8 cellular contexts compared by ENCODE assay signal in the genomic region with DNA sequence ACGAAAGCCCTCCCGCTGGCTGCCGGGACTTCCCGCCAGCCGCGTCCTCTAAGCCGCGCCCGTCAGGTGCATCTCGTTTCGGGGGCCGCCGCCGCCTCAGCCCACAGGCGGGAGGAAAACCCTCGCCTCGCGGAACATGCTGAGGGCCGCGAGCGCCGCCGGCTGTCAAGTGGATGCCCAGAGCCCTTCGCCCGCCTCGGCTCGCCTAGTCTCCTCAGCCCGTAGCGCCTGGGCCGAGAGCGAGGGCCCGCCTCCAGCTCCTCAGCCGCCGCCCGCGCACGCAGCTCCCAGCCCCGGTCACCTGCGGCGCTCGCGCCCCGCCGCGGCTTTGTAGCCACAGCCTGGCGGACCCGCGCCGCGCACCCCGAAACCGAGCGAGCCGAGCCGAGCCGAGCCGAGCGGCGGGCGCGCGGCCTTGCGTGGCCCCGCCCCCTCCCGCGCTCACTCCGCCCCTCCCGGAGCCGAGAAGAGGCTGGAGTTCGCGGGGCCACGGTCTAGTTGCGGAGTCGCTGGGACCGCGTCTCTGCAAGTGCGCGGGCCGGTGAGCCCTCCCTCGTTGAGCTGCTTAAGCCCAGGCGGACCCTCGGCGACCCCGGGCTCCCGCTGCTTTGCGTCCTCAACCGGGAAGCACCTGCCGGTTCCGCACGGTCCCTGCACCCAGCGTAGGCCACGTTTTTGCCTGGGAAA. TPM values are rescaled to one million over a fixed set of nuclear protein-coding genes. Genes with fewer than 3 reads are reported as not detected.
DNase-seq lines count a peak whose midpoint lies in the region; TF ChIP-seq lines count a peak whose summit lies in the region.

A gene (minus strand): TSS at position 382 of the 687 bp plus-strand sequence. CDS start 450 bp downstream, outside the sequence.

- H3K79me2 ChIP-seq in Loucy (ENCODE audit: insufficient read depth, low read length): no peaks in the 10 kb centered on the region

- H3F3A ChIP-seq in Loucy (ENCODE audit: low read depth): no peaks in the 10 kb centered on the region

- H3K4me3 ChIP-seq in HAP-1: peak within 1 kb of the TSS; percentile 68
- peak within 1 kb of the TSS; percentile 77 for H3K4me3 ChIP-seq in Loucy (ENCODE audit: low read length, poor library complexity, severe bottlenecking)
- peak within 1 kb of the TSS; percentile 80 to 81 for H3K4me3 ChIP-seq in testis

- no peaks in the 10 kb centered on the region for H3K36me3 Mint-ChIP-seq in activated naive CD4-positive, alpha-beta T cell treated with anti-CD3 and anti-CD28 coated beads, Interleukin-2, amount 50 U/mL, for 24 hours
- H3K36me3 Mint-ChIP-seq in glutamatergic neuron (ENCODE audit: unreplicated experiment) (no peaks in the 10 kb centered on the region), osteocyte (ENCODE audit: unreplicated experiment) (no peaks in the 10 kb centered on the region)

- H3K36me3 ChIP-seq in HAP-1 (replicated peaks) (no peaks in the 10 kb centered on the region), Loucy (ENCODE audit: insufficient read depth, low read length) (no peaks in the 10 kb centered on the region), testis (ENCODE audit: low read depth, missing control alignments) (no peaks in the 10 kb centered on the region)

- in situ Hi-C loops in G401 (cut with HindIII; ENCODE audit: low sequenced_read_pairs) (no loop called here), HAP-1 (cut with MboI; ENCODE audit: low sequenced_read_pairs) (no loop called here)

- whole genome bisulfite sequencing in testis, 2 donors: 0 to 1% methylated on average over 14 to 68 of the region's 92 CpGs

- peak within 1 kb of the TSS; percentile 80 for H3K27ac Mint-ChIP-seq in activated naive CD4-positive, alpha-beta T cell treated with anti-CD3 and anti-CD28 coated beads, Interleukin-2, amount 50 U/mL, for 24 hours
- H3K27ac Mint-ChIP-seq in glutamatergic neuron (ENCODE audit: unreplicated experiment): peak within 1 kb of the TSS; percentile 12
- no peak within 1 kb of the TSS for H3K27ac Mint-ChIP-seq in osteocyte (ENCODE audit: unreplicated experiment)

- intact Hi-C loops in testis (cut with DNase I; ENCODE audit: low total_unique reads): no loop called here

- H3K9me3 ChIP-seq in HAP-1: no peaks in the 10 kb centered on the region
- H3K9me3 ChIP-seq in Loucy (ENCODE audit: insufficient read depth, low read depth, low read length): no peaks in the 10 kb centered on the region
- no peaks in the 10 kb centered on the region for H3K9me3 ChIP-seq in testis

- no peaks in the 10 kb centered on the region for H3K27me3 Mint-ChIP-seq in activated naive CD4-positive, alpha-beta T cell treated with anti-CD3 and anti-CD28 coated beads, Interleukin-2, amount 50 U/mL, for 24 hours
- H3K27me3 Mint-ChIP-seq in glutamatergic neuron (ENCODE audit: unreplicated experiment) (peaks cover 8% of the 10 kb centered on the region), osteocyte (ENCODE audit: unreplicated experiment) (peaks cover 48% of the 10 kb centered on the region)

- peaks cover 3% of the 10 kb centered on the region; the same call in 1 of the 2 replicates for H3K4me1 ChIP-seq in HAP-1
- peaks cover 5% of the 10 kb centered on the region for H3K4me1 ChIP-seq in Loucy (ENCODE audit: insufficient read depth, low read length, poor library complexity, severe bottlenecking)
- peaks cover 12% of the 10 kb centered on the region for H3K4me1 ChIP-seq in testis

- H3K27ac ChIP-seq in testis: peak within 1 kb of the TSS; percentile 90

- no peaks in the 10 kb centered on the region for H4K20me1 ChIP-seq in Loucy (ENCODE audit: insufficient read depth, low read length, poor library complexity, severe bottlenecking)

- TF ChIP-seq CTCF in Loucy (conservative IDR thresholded peaks at IDR 0.05; ENCODE audit: low read length): peak; percentile 5; the same call in 1 of the 2 replicates
- peak; percentile 36 for TF ChIP-seq CTCF in glutamatergic neuron (IDR thresholded peaks at IDR 0.05; ENCODE audit: partially characterized antibody, unreplicated experiment)
- TF ChIP-seq CTCF in osteocyte (IDR thresholded peaks at IDR 0.05): peak; percentile 34
- TF ChIP-seq CTCF in testis (IDR thresholded peaks at IDR 0.05): peak in 2 of 3 experiments; percentile 15 to 52

- peak within 1 kb of the TSS; percentile 92 for H2AFZ ChIP-seq in Loucy (ENCODE audit: low read length)

- DNase-seq in G401 (ENCODE audit: low spot score) (peak; percentile 88), HAP-1 (ENCODE audit: low spot score in 2 of 2) (peak; percentile 75 to 90), SK-N-DZ (ENCODE audit: low spot score) (peak; percentile 86), glutamatergic neuron (peak; percentile 84), osteocyte (ENCODE audit: extremely low spot score, unreplicated experiment) (peak; percentile 90), testis (peak; percentile 92)

- H3K9me3 Mint-ChIP-seq in activated naive CD4-positive, alpha-beta T cell treated with anti-CD3 and anti-CD28 coated beads, Interleukin-2, amount 50 U/mL, for 24 hours: no peaks in the 10 kb centered on the region
- H3K9me3 Mint-ChIP-seq in glutamatergic neuron (ENCODE audit: unreplicated experiment) (peaks cover 5% of the 10 kb centered on the region), osteocyte (ENCODE audit: unreplicated experiment) (no peaks in the 10 kb centered on the region)

- H3K4me1 Mint-ChIP-seq in activated naive CD4-positive, alpha-beta T cell treated with anti-CD3 and anti-CD28 coated beads, Interleukin-2, amount 50 U/mL, for 24 hours: peaks cover 28% of the 10 kb centered on the region
- no peaks in the 10 kb centered on the region for H3K4me1 Mint-ChIP-seq in glutamatergic neuron (ENCODE audit: low read depth, unreplicated experiment)
- peaks cover 3% of the 10 kb centered on the region for H3K4me1 Mint-ChIP-seq in osteocyte (ENCODE audit: unreplicated experiment)

- no peak for TF ChIP-seq POLR2A in testis (IDR thresholded peaks at IDR 0.05)

- H3K9ac ChIP-seq in Loucy (ENCODE audit: low read depth, low read length, poor library complexity, severe bottlenecking): peak within 1 kb of the TSS; percentile 47

- H3K9me2 ChIP-seq in Loucy (replicated peaks; ENCODE audit: low read depth, low read length): no peaks in the 10 kb centered on the region

- peak within 1 kb of the TSS; percentile 85 for H3K4me3 Mint-ChIP-seq in activated naive CD4-positive, alpha-beta T cell treated with anti-CD3 and anti-CD28 coated beads, Interleukin-2, amount 50 U/mL, for 24 hours
- peak within 1 kb of the TSS; percentile 86 for H3K4me3 Mint-ChIP-seq in glutamatergic neuron (ENCODE audit: unreplicated experiment)
- H3K4me3 Mint-ChIP-seq in osteocyte (ENCODE audit: unreplicated experiment): peak within 1 kb of the TSS; percentile 72

- H3K27me3 ChIP-seq in HAP-1 (ENCODE audit: low read depth): no peaks in the 10 kb centered on the region
- H3K27me3 ChIP-seq in Loucy (ENCODE audit: insufficient read depth, low read length, poor library complexity, severe bottlenecking): peaks cover 28% of the 10 kb centered on the region
- H3K27me3 ChIP-seq in testis: no peaks in the 10 kb centered on the region

- H3K4me2 ChIP-seq in Loucy (ENCODE audit: low read depth, low read length, poor library complexity, severe bottlenecking): peak within 1 kb of the TSS; percentile 84

RNA-seq across cellular contexts. Expression of the gene that starts here (rescaled TPM):
- not detected in 2 replicates for total RNA-seq in G401 (2014; rRNA removed; shearing (Covaris generic))
- polyA plus RNA-seq in SK-N-DZ (2014; cell fraction: cytosol; rRNA removed): 84.1 and 113 TPM in 2 replicates
- polyA plus RNA-seq in SK-N-DZ (2014; cell fraction: nucleus; rRNA removed): 300 and 397 TPM in 2 replicates
- 2.1 TPM for total RNA-seq in glutamatergic neuron (ENCODE audit: unreplicated experiment)
- total RNA-seq in osteocyte: 0.18 and 0.19 TPM in 2 replicates
- total RNA-seq in testis: 10 to 100 TPM; 17.7 to 19.3 TPM
- polyA plus RNA-seq in testis (ENCODE audit: insufficient read depth, low read depth, low replicate concordance): 4.2 TPM

Comparison
In these comparisons a context has a peak if more than half of its experiments do, and no peak if none do; other contexts are left out.
1. Peak in every context shown above with its lines: DNase-seq, H3K4me3 ChIP-seq and H3K27ac ChIP-seq.
2. Peak in DNase-seq in G401; RNA of the gene not detected or under 1 TPM.
3. Peak in DNase-seq in osteocyte; RNA of the gene not detected or under 1 TPM.